ENCODE assay signal across 18 cellular contexts in genomic region chr18:10949655-10950054, GRCh38.
DNase-seq lines count a peak whose midpoint lies in the region; ATAC-seq, FAIRE-seq and TF ChIP-seq lines count a peak whose summit lies in the region.
"Had no signal": no experiment of that assay in that cellular context is flagged by ENCODE, and none has a peak within 500 bp of the region (broad histone marks: within the 10 kb centered on the region; RNA-seq: fewer than 3 reads in every experiment).

No MANE protein-coding gene starts in this region.

- H2AFZ ChIP-seq in MM.1S (ENCODE audit: low read length), result no peak overlapping the region

- no peaks in the 10 kb centered on the region for H3K27me3 ChIP-seq in MM.1S (replicated peaks; ENCODE audit: insufficient read depth, low read length)
- H3K27me3 ChIP-seq: SJCRH30 had no signal

- H4K20me1 ChIP-seq in MM.1S (ENCODE audit: insufficient read depth, low read length), result no peaks in the 10 kb centered on the region

- no peak overlapping the region for H3K9ac ChIP-seq in MM.1S (ENCODE audit: low read length)

- H3K4me3 Mint-ChIP-seq in stimulated activated memory B cell treated with anti-CD40 and anti-IgM and Interleukin-4, amounts not matched to agents 10 μg/mL and 1 μg/mL and 100 μg/mL, for 72 hours, result no peak overlapping the region
- H3K4me3 Mint-ChIP-seq: CD14-positive monocyte, HFFc6 had no signal

- no peaks in the 10 kb centered on the region for H3K4me1 Mint-ChIP-seq in stimulated activated memory B cell treated with anti-CD40 and anti-IgM and Interleukin-4, amounts not matched to agents 10 μg/mL and 1 μg/mL and 100 μg/mL, for 72 hours
- H3K4me1 Mint-ChIP-seq: CD14-positive monocyte had no signal

- H3K36me3 ChIP-seq in MM.1S (replicated peaks; ENCODE audit: insufficient read depth, low read length), result no peaks in the 10 kb centered on the region
- H3K36me3 ChIP-seq: SJCRH30 had no signal

- no peaks in the 10 kb centered on the region for H3K27me3 Mint-ChIP-seq in stimulated activated memory B cell treated with anti-CD40 and anti-IgM and Interleukin-4, amounts not matched to agents 10 μg/mL and 1 μg/mL and 100 μg/mL, for 72 hours

- peak; percentile 61; the same call in 1 of the 2 replicates for TF ChIP-seq POLR2A in GM12891 (IDR thresholded peaks at IDR 0.05; ENCODE audit: low read depth, low read length)

- H3K27ac ChIP-seq in MM.1S (ENCODE audit: low read length), result peak overlapping the region; percentile 95; the same call in 1 of the 2 replicates
- H3K27ac ChIP-seq: RWPE1, SJCRH30 had no signal

- no peak overlapping the region for H3K27ac Mint-ChIP-seq in stimulated activated memory B cell treated with anti-CD40 and anti-IgM and Interleukin-4, amounts not matched to agents 10 μg/mL and 1 μg/mL and 100 μg/mL, for 72 hours
- H3K27ac Mint-ChIP-seq: CD14-positive monocyte, HFFc6 had no signal

- H3K9me3 Mint-ChIP-seq in stimulated activated memory B cell treated with anti-CD40 and anti-IgM and Interleukin-4, amounts not matched to agents 10 μg/mL and 1 μg/mL and 100 μg/mL, for 72 hours, result peaks cover 11% of the 10 kb centered on the region

- no peak for FAIRE-seq in GM12891 (lab: Jason Lieb, UNC)

- H3K9me3 ChIP-seq in MM.1S (replicated peaks; ENCODE audit: insufficient read depth, low read length), result no peaks in the 10 kb centered on the region

- TF ChIP-seq CTCF in MM.1S (IDR thresholded peaks at IDR 0.05; ENCODE audit: low read length), result no peak
- TF ChIP-seq CTCF in fibroblast of villous mesenchyme (IDR thresholded peaks at IDR 0.05; ENCODE audit: insufficient read depth, low read depth, low read length), result no peak

- peak overlapping the region; percentile 58; the same call in 1 of the 2 replicates for H3K4me2 ChIP-seq in MM.1S (ENCODE audit: low read depth, low read length)

- DNase-seq in GM12891 (ENCODE audit: insufficient read length, low spot score) (no peak), MM.1S (no peak), RPMI7951 (ENCODE audit: low read depth) (peak; percentile 59), fibroblast of villous mesenchyme (ENCODE audit: low read depth) (peak; percentile 15), CD1c-positive myeloid dendritic cell (ENCODE audit: extremely low spot score) (no peak), DMS79 (lab: John Stamatoyannopoulos, UW) (no peak), UCSD-AML1 (lab: John Stamatoyannopoulos, UW; ENCODE audit: unreplicated experiment) (no peak)
- DNase-seq: AML-193, Caco-2, DMS153, HFFc6, NCI-H1092, NCI-H2227 treated with DMSO at 0.1 percent for 48 hours, NCI-H524 treated with DMSO at 0.1 percent for 48 hours, SJCRH30 had no signal

- H3K4me3 ChIP-seq in MM.1S (ENCODE audit: low read length) (no peak overlapping the region), fibroblast of villous mesenchyme (ENCODE audit: low read depth, low read length) (no peak overlapping the region)
- H3K4me3 ChIP-seq: SJCRH30 had no signal

- H3K4me1 ChIP-seq in MM.1S (ENCODE audit: low read length), result peaks cover 50% of the 10 kb centered on the region
- H3K4me1 ChIP-seq: Caco-2, SJCRH30 had no signal

- no peak for ATAC-seq in stimulated activated memory B cell treated with anti-CD40 and anti-IgM and Interleukin-4, amounts not matched to agents 10 μg/mL and 1 μg/mL and 100 μg/mL, for 72 hours

- H3K36me3 Mint-ChIP-seq in stimulated activated memory B cell treated with anti-CD40 and anti-IgM and Interleukin-4, amounts not matched to agents 10 μg/mL and 1 μg/mL and 100 μg/mL, for 72 hours, result peaks cover 6% of the 10 kb centered on the region
- H3K36me3 Mint-ChIP-seq: CD14-positive monocyte had no signal

- peaks cover 36% of the 10 kb centered on the region for H3F3A ChIP-seq in MM.1S (ENCODE audit: insufficient read depth, low read length)

- H3K9me2 ChIP-seq in MM.1S (replicated peaks; ENCODE audit: insufficient read depth, low read length), result no peaks in the 10 kb centered on the region

- H3K79me2 ChIP-seq in MM.1S (ENCODE audit: low read length), result no peaks in the 10 kb centered on the region

TF ChIP-seq in GM12891, 5 proteins besides CTCF, POLR2A, EP300 and RAD21:
- TF ChIP-seq PAX5 (IDR thresholded peaks at IDR 0.05; ENCODE audit: insufficient read depth, low read length, severe bottlenecking) (no peak), TAF1 (IDR thresholded peaks at IDR 0.05; ENCODE audit: low read depth, low read length) (no peak; the same call in 1 of the 2 replicates), POLR2AphosphoS5 (IDR thresholded peaks at IDR 0.05; ENCODE audit: low read depth, low read length) (peak; percentile 15; the same call in 1 of the 2 replicates)

Comparison
In these comparisons a context has a peak if more than half of its experiments do, and no peak if none do; other contexts are left out.
1. DNase-seq: peak in RPMI7951 (single experiment) and fibroblast of villous mesenchyme (single experiment); none in GM12891 (single experiment), MM.1S (single experiment), CD1c-positive myeloid dendritic cell (single experiment), DMS79 (single experiment) and UCSD-AML1 (single experiment).